Comparison of ENCODE assay signal across 10 cellular contexts in genomic region chr1:100377590-100378361, GRCh38. TPM values are rescaled to one million over a fixed set of nuclear protein-coding genes. Genes with fewer than 3 reads are reported as not detected.
DNase-seq lines count a peak whose midpoint lies in the region; ATAC-seq and TF ChIP-seq lines count a peak whose summit lies in the region.
"Had no signal": no experiment of that assay in that cellular context is flagged by ENCODE, and none has a peak within 500 bp of the region (broad histone marks: within the 10 kb centered on the region; RNA-seq: fewer than 3 reads in every experiment).

No MANE protein-coding gene starts in this region.

- H3K27me3 Mint-ChIP-seq in activated naive CD8-positive, alpha-beta T cell treated with anti-CD3 and anti-CD28 coated beads for 36 hours: no peaks in the 10 kb centered on the region

- no peaks in the 10 kb centered on the region for H3F3A ChIP-seq in SK-N-SH (replicated peaks; ENCODE audit: insufficient read depth)

- H3K4me1 ChIP-seq in foreskin keratinocyte (no peaks in the 10 kb centered on the region), SK-N-SH (ENCODE audit: control insufficient read depth in 1 of 2, insufficient read depth in 2 of 2, low read depth in 1 of 2, low read length in 1 of 2) (no peaks in the 10 kb centered on the region)

- H3K4me3 ChIP-seq in SK-N-SH (ENCODE audit: low read depth in 2 of 2, low read length in 1 of 2): no peak overlapping the region

- no peaks in the 10 kb centered on the region for H4K20me1 ChIP-seq in SK-N-SH (ENCODE audit: insufficient read depth)

- ATAC-seq in GM18520 (IDR thresholded peaks at IDR 0.05; ENCODE audit: unreplicated experiment) (peak; percentile 97), GM21381 (IDR thresholded peaks at IDR 0.05; ENCODE audit: unreplicated experiment) (peak; percentile 96), HG03103 (IDR thresholded peaks at IDR 0.05; ENCODE audit: low read depth, unreplicated experiment) (peak; percentile 90), foreskin keratinocyte (no peak), Right ventricle myocardium inferior (no peak)

- no peak overlapping the region for H3K27ac ChIP-seq in foreskin keratinocyte
- H3K27ac ChIP-seq in SK-N-SH (ENCODE audit: low read depth in 2 of 2, low read length in 1 of 2): no peak overlapping the region

- TF ChIP-seq EP300 in SK-N-SH (IDR thresholded peaks at IDR 0.05; ENCODE audit: borderline replicate concordance in 1 of 2, low read depth in 1 of 2, low read length in 1 of 2): no peak

- intact Hi-C loops in cardiac septum (cut with DNase I): no loop called here
- intact Hi-C loops in Right ventricle myocardium inferior (cut with DNase I): no loop called here

- H3K36me3 ChIP-seq in SK-N-SH (replicated peaks in 1 of 2; ENCODE audit: control insufficient read depth in 1 of 2, insufficient read depth in 2 of 2, low read length in 1 of 2): no peaks in the 10 kb centered on the region

- no peak for DNase-seq in activated naive CD8-positive, alpha-beta T cell treated with anti-CD3 and anti-CD28 coated beads for 36 hours
- DNase-seq in foreskin keratinocyte: no peak
- DNase-seq in SK-N-SH: no peak
- DNase-seq in cardiac septum (ENCODE audit: low spot score): no peak
- DNase-seq in Right ventricle myocardium inferior (ENCODE audit: missing footprints): no peak
- DNase-seq: activated CD4-positive, CD25-positive, alpha-beta regulatory T cell; DND-41 had no signal

- no peak overlapping the region for H2AFZ ChIP-seq in SK-N-SH (ENCODE audit: low read depth)

- H3K27ac Mint-ChIP-seq in activated naive CD8-positive, alpha-beta T cell treated with anti-CD3 and anti-CD28 coated beads for 36 hours: peak overlapping the region; percentile 95

- POLR2A ChIA-PET in SK-N-SH (lab: Yijun Ruan, JAX): no interaction called here

- peaks cover 12% of the 10 kb centered on the region for H3K79me2 ChIP-seq in SK-N-SH (ENCODE audit: insufficient read depth)

- H3K9me2 ChIP-seq in SK-N-SH: no peaks in the 10 kb centered on the region

- no peak for TF ChIP-seq CTCF in foreskin keratinocyte (conservative IDR thresholded peaks at IDR 0.05)
- TF ChIP-seq CTCF in SK-N-SH (IDR thresholded peaks at IDR 0.05): no peak

- no peak for TF ChIP-seq RAD21 in SK-N-SH (IDR thresholded peaks at IDR 0.05; ENCODE audit: low read length)

- CTCF ChIA-PET in SK-N-SH (lab: Yijun Ruan, JAX): no interaction called here

- peak overlapping the region; percentile 52 for H3K4me3 Mint-ChIP-seq in activated naive CD8-positive, alpha-beta T cell treated with anti-CD3 and anti-CD28 coated beads for 36 hours

- H3K9me3 ChIP-seq in SK-N-SH: no peaks in the 10 kb centered on the region

- H3K9ac ChIP-seq in SK-N-SH: no peak overlapping the region

- H3K36me3 Mint-ChIP-seq in activated naive CD8-positive, alpha-beta T cell treated with anti-CD3 and anti-CD28 coated beads for 36 hours: peaks cover 53% of the 10 kb centered on the region

- H3K9me3 Mint-ChIP-seq in activated naive CD8-positive, alpha-beta T cell treated with anti-CD3 and anti-CD28 coated beads for 36 hours: peaks cover 15% of the 10 kb centered on the region

- peaks cover 54% of the 10 kb centered on the region for H3K4me1 Mint-ChIP-seq in activated naive CD8-positive, alpha-beta T cell treated with anti-CD3 and anti-CD28 coated beads for 36 hours

- no peak overlapping the region for H3K4me2 ChIP-seq in SK-N-SH

- no peaks in the 10 kb centered on the region for H3K27me3 ChIP-seq in foreskin keratinocyte
- H3K27me3 ChIP-seq in SK-N-SH (ENCODE audit: insufficient read depth): no peaks in the 10 kb centered on the region

TF ChIP-seq in SK-N-SH, 30 proteins besides CTCF, POLR2A, EP300 and RAD21:
- TF ChIP-seq PBX3 (IDR thresholded peaks at IDR 0.05): no peak
- TF ChIP-seq POLR2AphosphoS5 (IDR thresholded peaks at IDR 0.05; ENCODE audit: low read depth, low read length): no peak
- TF ChIP-seq RCOR1 (IDR thresholded peaks at IDR 0.05; ENCODE audit: low read length): no peak
- TF ChIP-seq RFX5 (IDR thresholded peaks at IDR 0.05; ENCODE audit: low read length): no peak
- no peak for TF ChIP-seq SMC3 (IDR thresholded peaks at IDR 0.05; ENCODE audit: low read depth, low read length)
- TF ChIP-seq TAF1 (IDR thresholded peaks at IDR 0.05; ENCODE audit: borderline replicate concordance, low read depth, low read length): no peak
- TF ChIP-seq FOXJ3 (CRISPR knock-in tag; IDR thresholded peaks at IDR 0.05): no peak
- no peak for TF ChIP-seq GABPA (IDR thresholded peaks at IDR 0.05; ENCODE audit: low read depth)
- TF ChIP-seq ELF1 (IDR thresholded peaks at IDR 0.05): no peak
- no peak for TF ChIP-seq MEF2A (IDR thresholded peaks at IDR 0.05; ENCODE audit: borderline replicate concordance, low read depth)
- TF ChIP-seq, protein P1, sequence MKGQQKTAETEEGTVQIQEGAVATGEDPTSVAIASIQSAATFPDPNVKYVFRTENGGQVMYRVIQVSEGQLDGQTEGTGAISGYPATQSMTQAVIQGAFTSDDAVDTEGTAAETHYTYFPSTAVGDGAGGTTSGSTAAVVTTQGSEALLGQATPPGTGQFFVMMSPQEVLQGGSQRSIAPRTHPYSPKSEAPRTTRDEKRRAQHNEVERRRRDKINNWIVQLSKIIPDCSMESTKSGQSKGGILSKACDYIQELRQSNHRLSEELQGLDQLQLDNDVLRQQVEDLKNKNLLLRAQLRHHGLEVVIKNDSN (IDR thresholded peaks at IDR 0.05; ENCODE audit: borderline replicate concordance, low read depth): no peak
- TF ChIP-seq IRF3 (IDR thresholded peaks at IDR 0.05; ENCODE audit: low read depth, low read length): no peak

RNA-seq across cellular contexts. Expression of gene CDC14A, which starts 25.5 kb away (rescaled TPM):
- total RNA-seq in activated naive CD8-positive, alpha-beta T cell treated with anti-CD3 and anti-CD28 coated beads for 36 hours: 10 to 100 TPM in 1 of 2 experiments, 1 to 10 TPM in 1; 9.5 to 11.2 TPM
- total RNA-seq in foreskin keratinocyte (2.6 and 3.1 TPM in 2 replicates), cardiac septum (4.9 TPM), Right ventricle myocardium inferior (2.7 TPM)
- polyA plus RNA-seq in foreskin keratinocyte (0.58 TPM in 2 replicates), SK-N-SH (2012; rRNA removed) (2.2 and 2.8 TPM in 2 replicates)
- 3.1 and 3.7 TPM in 2 replicates for polyA plus RNA-seq in SK-N-SH (2012; cell fraction: cytosol; rRNA removed)
- polyA plus RNA-seq in SK-N-SH (2012; cell fraction: nucleus; rRNA removed): 3.1 and 6.3 TPM in 2 replicates

Comparison
In these comparisons a context has a peak if more than half of its experiments do, and no peak if none do; other contexts are left out.
1. ATAC-seq: peak in GM18520 (single experiment), GM21381 (single experiment) and HG03103 (single experiment); none in foreskin keratinocyte (single experiment) and Right ventricle myocardium inferior (single experiment).